22 cellular contexts compared by ENCODE assay signal in genomic region chr7:68186072-68186471, GRCh38.
"Had no signal": no experiment of that assay in that cellular context is flagged by ENCODE, and none has a peak within 500 bp of the region (broad histone marks: within the 10 kb centered on the region; RNA-seq: fewer than 3 reads in every experiment).

No MANE protein-coding gene starts in this region.

- H3K4me3 ChIP-seq: ovary, right lobe of liver, smooth muscle cell, suprapubic skin, transverse colon, uterus had no signal

- DNase-seq: activated CD4-positive, alpha-beta T cell treated with anti-CD3 and anti-CD28 coated beads, Interleukin-2, amount 10 ng/mL, durations not matched to agents 24 days and 14 days; activated CD8-positive, alpha-beta T cell treated with anti-CD3 and anti-CD28 coated beads, Interleukin-2, amount 10 ng/mL, durations not matched to agents 7 days and 5 days; activated naive CD4-positive, alpha-beta T cell treated with Interleukin-2 at 50 U/mL for 16 hours; activated T-cell treated with anti-CD3 and anti-CD28 coated beads, Interleukin-2, amount 50 U/mL, for 24 hours; brain microvascular endothelial cell; central memory CD4-positive, alpha-beta T cell; dorsolateral prefrontal cortex; endodermal cell; foreskin fibroblast; glutamatergic neuron; hippocampal formation; left cardiac atrium; mesendoderm; naive thymus-derived CD4-positive, alpha-beta T cell; ovary; right lobe of liver; stimulated activated CD4-positive, alpha-beta T cell treated with anti-CD3 and anti-CD28 coated beads, Interleukin-4, amount 100 ng/mL, for 1 hour; stimulated activated naive CD8-positive, alpha-beta T cell treated with anti-CD3 and anti-CD28 coated beads, Interleukin-15, amount 100 ng/mL, for 72 hours; transverse colon; uterus had no signal

- ATAC-seq: activated CD8-positive, alpha-beta T cell treated with anti-CD3 and anti-CD28 coated beads, Interleukin-2, amount 10 ng/mL, durations not matched to agents 7 days and 5 days; left cardiac atrium; naive thymus-derived CD4-positive, alpha-beta T cell; right lobe of liver; stimulated activated naive CD8-positive, alpha-beta T cell treated with anti-CD3 and anti-CD28 coated beads, Interleukin-15, amount 100 ng/mL, for 72 hours had no signal
